ENCODE assay signal across 15 cellular contexts in genomic region chr5:30505014-30505886, GRCh38.
DNase-seq lines count a peak whose midpoint lies in the region; ATAC-seq, FAIRE-seq and TF ChIP-seq lines count a peak whose summit lies in the region.
"Had no signal": no experiment of that assay in that cellular context is flagged by ENCODE, and none has a peak within 500 bp of the region (broad histone marks: within the 10 kb centered on the region; RNA-seq: fewer than 3 reads in every experiment).

No MANE protein-coding gene starts in this region.

- ATAC-seq in A549, result no peak
- ATAC-seq in body of pancreas, result peak; percentile 81
- no peak for ATAC-seq in GM21737 (IDR thresholded peaks at IDR 0.05; ENCODE audit: unreplicated experiment)
- ATAC-seq: WTC11 had no signal

- POLR2A ChIA-PET in A549 (lab: Yijun Ruan, JAX), result no interaction called here

- TF ChIP-seq CTCF in A549 (IDR thresholded peaks at IDR 0.05) (no peak), body of pancreas (IDR thresholded peaks at IDR 0.05) (no peak), keratinocyte (optimal IDR thresholded peaks at IDR 0.05 in 1 of 3, IDR thresholded peaks at IDR 0.05 in 1 of 3, conservative IDR thresholded peaks at IDR 0.05 in 1 of 3; ENCODE audit: extremely low read depth in 1 of 3, insufficient read depth in 2 of 3, low read length in 3 of 3) (no peak), tibial nerve (IDR thresholded peaks at IDR 0.05) (no peak)

- peak overlapping the region; percentile 23; the same call in 1 of the 3 replicates for H3K4me2 ChIP-seq in A549
- peak overlapping the region; percentile 35 for H3K4me2 ChIP-seq in keratinocyte (ENCODE audit: control insufficient read depth, extremely low read depth, insufficient read depth, low read depth, low read length)

- H4K20me1 ChIP-seq in keratinocyte (ENCODE audit: control insufficient read depth, extremely low read depth, insufficient read depth, low read length), result no peaks in the 10 kb centered on the region

- no peak overlapping the region for H3K4me3 ChIP-seq in A549
- no peak overlapping the region for H3K4me3 ChIP-seq in body of pancreas
- peak overlapping the region in 1 of 3 experiments; percentile 11 for H3K4me3 ChIP-seq in keratinocyte (ENCODE audit: control insufficient read depth in 2 of 3, extremely low read depth in 1 of 3, insufficient read depth in 2 of 3, low read depth in 1 of 3, low read length in 3 of 3)
- no peak overlapping the region for H3K4me3 ChIP-seq in tibial nerve
- H3K4me3 ChIP-seq: right atrium auricular region had no signal

- H3K27me3 ChIP-seq in body of pancreas (no peaks in the 10 kb centered on the region), keratinocyte (ENCODE audit: control insufficient read depth, extremely low read depth, insufficient read depth, low read length) (no peaks in the 10 kb centered on the region), tibial nerve (no peaks in the 10 kb centered on the region)
- H3K27me3 ChIP-seq: right atrium auricular region had no signal

- H3K4me1 ChIP-seq in A549 (no peaks in the 10 kb centered on the region), body of pancreas (peaks cover 5% of the 10 kb centered on the region), keratinocyte (ENCODE audit: control insufficient read depth, extremely low read depth, insufficient read depth, low read length) (peaks cover 6% of the 10 kb centered on the region), tibial nerve (no peaks in the 10 kb centered on the region)
- H3K4me1 ChIP-seq: right atrium auricular region had no signal

- TF ChIP-seq POLR2A in A549 (IDR thresholded peaks at IDR 0.05; ENCODE audit: low read length) (no peak), body of pancreas (IDR thresholded peaks at IDR 0.05) (no peak), tibial nerve (IDR thresholded peaks at IDR 0.05) (no peak)

- no peak for TF ChIP-seq EP300 in A549 (IDR thresholded peaks at IDR 0.05)
- TF ChIP-seq EP300 in tibial nerve (IDR thresholded peaks at IDR 0.05), result no peak

- dilution Hi-C loops in keratinocyte (cut with MboI; ENCODE audit: extremely low pct_ligation_motif_present, low sequenced_read_pairs), result no loop called here

- DNase-seq in A549 (ENCODE audit: low read depth in 1 of 2, low spot score in 1 of 2) (peak in 1 of 2 experiments; percentile 8), M059J (ENCODE audit: low read depth) (peak; percentile 25), body of pancreas (no peak), keratinocyte (ENCODE audit: low read depth, low spot score) (no peak), OCI-M1 (lab: John Stamatoyannopoulos, UW) (no peak), tibial nerve (ENCODE audit: low spot score in 2 of 2) (no peak)
- DNase-seq in activated CD4-positive, alpha-beta T cell treated with anti-CD3 and anti-CD28 coated beads for 1 hour, result no peak
- DNase-seq: activated T-cell treated with anti-CD3 and anti-CD28 coated beads, Interleukin-2, amount 50 U/mL, for 48 hours; caudate nucleus; KBM-7; substantia nigra had no signal

- CTCF ChIA-PET in A549 (lab: Yijun Ruan, JAX), result no interaction called here

- no peaks in the 10 kb centered on the region for H3K9me1 ChIP-seq in keratinocyte (ENCODE audit: control insufficient read depth, extremely low read depth, insufficient read depth, low read length)

- H3K27ac ChIP-seq in A549 (no peak overlapping the region), body of pancreas (peak overlapping the region in 1 of 4 donors; percentile 58), keratinocyte (ENCODE audit: control insufficient read depth, insufficient read depth, low read length) (peak overlapping the region; percentile 26), tibial nerve (peak overlapping the region in 2 of 4 donors; percentile 7 to 63)
- H3K27ac ChIP-seq: right atrium auricular region had no signal

- H3K9ac ChIP-seq in keratinocyte (ENCODE audit: control insufficient read depth, extremely low read depth, insufficient read depth, low read length), result no peak overlapping the region

- no peak for FAIRE-seq in A549 (lab: Jason Lieb, UNC)
- no peak for FAIRE-seq in keratinocyte (lab: Jason Lieb, UNC)
- FAIRE-seq: GM18507 had no signal

- WGBS in A549 (ENCODE audit: missing lambda C conversion rate), result 8% methylated on average over 4 of the region's 4 CpGs
- 23 to 26% methylated on average over 4 of the region's 4 CpGs for WGBS in body of pancreas, 2 donors
- WGBS in tibial nerve, 2 donors, result 38 to 41% methylated on average over 4 of the region's 4 CpGs

- H2AFZ ChIP-seq in keratinocyte (ENCODE audit: control insufficient read depth, low read length), result peak overlapping the region; percentile 88

- TF ChIP-seq RAD21 in A549 (conservative IDR thresholded peaks at IDR 0.05 in 1 of 2, IDR thresholded peaks at IDR 0.05 in 1 of 2), result no peak

- H3K79me2 ChIP-seq in keratinocyte (ENCODE audit: control insufficient read depth, insufficient read depth, low read length), result no peaks in the 10 kb centered on the region

- H3K9me3 ChIP-seq in A549 (no peaks in the 10 kb centered on the region), body of pancreas (no peaks in the 10 kb centered on the region), keratinocyte (ENCODE audit: control insufficient read depth, low read depth, low read length) (no peaks in the 10 kb centered on the region), tibial nerve (no peaks in the 10 kb centered on the region)
- H3K9me3 ChIP-seq: right atrium auricular region had no signal

- intact Hi-C loops in body of pancreas (cut with DNase I), result no loop called here

- no peaks in the 10 kb centered on the region for H3K36me3 ChIP-seq in body of pancreas (replicated peaks in 1 of 2; ENCODE audit: insufficient read depth in 1 of 2, low read depth in 2 of 2)
- H3K36me3 ChIP-seq in keratinocyte (ENCODE audit: control insufficient read depth in 2 of 2, extremely low read depth in 1 of 2, insufficient read depth in 2 of 2, low read length in 2 of 2), result no peaks in the 10 kb centered on the region
- no peaks in the 10 kb centered on the region for H3K36me3 ChIP-seq in tibial nerve
- H3K36me3 ChIP-seq: right atrium auricular region had no signal

TF ChIP-seq in A549, 52 proteins besides CTCF, POLR2A, EP300 and RAD21:
- TF ChIP-seq E2F6 (IDR thresholded peaks at IDR 0.05; ENCODE audit: borderline replicate concordance, low read depth), result no peak
- no peak for TF ChIP-seq ZNF302 (CRISPR knock-in tag; IDR thresholded peaks at IDR 0.05)
- no peak for TF ChIP-seq CHD2 (IDR thresholded peaks at IDR 0.05; ENCODE audit: low read length, partially characterized antibody)
- no peak for TF ChIP-seq NPAS2 (CRISPR knock-in tag; IDR thresholded peaks at IDR 0.05; ENCODE audit: borderline replicate concordance)
- TF ChIP-seq SREBF2 (IDR thresholded peaks at IDR 0.05), result no peak
- TF ChIP-seq ZFP36 (IDR thresholded peaks at IDR 0.05; ENCODE audit: borderline replicate concordance, partially characterized antibody), result no peak
- TF ChIP-seq EHMT2 (IDR thresholded peaks at IDR 0.05; ENCODE audit: low read depth), result no peak
- TF ChIP-seq RCOR1 (IDR thresholded peaks at IDR 0.05; ENCODE audit: low read depth, low read length), result no peak
- TF ChIP-seq HOXB5 (CRISPR knock-in tag; IDR thresholded peaks at IDR 0.05), result no peak
- TF ChIP-seq FOSL2 (IDR thresholded peaks at IDR 0.05), result no peak
- no peak for TF ChIP-seq FOSL2 (CRISPR knock-in tag; IDR thresholded peaks at IDR 0.05)
- TF ChIP-seq ESRRA (IDR thresholded peaks at IDR 0.05; ENCODE audit: borderline replicate concordance, low read length), result no peak
- no peak for TF ChIP-seq ELK1 (IDR thresholded peaks at IDR 0.05; ENCODE audit: low read depth, low read length)
